In genomic region chr10:4450981-4451501, GRCh38 we compare ENCODE assay signal across 10 cellular contexts.
DNase-seq lines count a peak whose midpoint lies in the region; ATAC-seq and TF ChIP-seq lines count a peak whose summit lies in the region.
"Had no signal": no experiment of that assay in that cellular context is flagged by ENCODE, and none has a peak within 500 bp of the region (broad histone marks: within the 10 kb centered on the region; RNA-seq: fewer than 3 reads in every experiment).

No MANE protein-coding gene starts in this region.

- H4K91ac ChIP-seq in mesenchymal stem cell (ENCODE audit: low read length): peak overlapping the region; percentile 11

- peaks cover 16% of the 10 kb centered on the region for H3K27me3 Mint-ChIP-seq in activated T-helper 2 cell treated with anti-CD3 and anti-CD28 coated beads, Interferon-gamma antibody, Interleukin-2, Interleukin-4, amounts not matched to agents 10 μg/mL and 5 μg/mL and 100 μg/mL, durations not matched to agents 14 hours and 24 hours and 36 hours (ENCODE audit: low read depth)
- H3K27me3 Mint-ChIP-seq in endodermal cell (ENCODE audit: insufficient read depth): no peaks in the 10 kb centered on the region

- intact Hi-C loops in mammary epithelial cell (cut with micrococcal nuclease): no loop called here
- intact Hi-C loops in activated T-helper 2 cell treated with anti-CD3 and anti-CD28 coated beads, Interferon-gamma antibody, Interleukin-2, Interleukin-4, amounts not matched to agents 10 μg/mL and 5 μg/mL and 100 μg/mL, durations not matched to agents 14 hours and 24 hours and 36 hours (cut with micrococcal nuclease): no loop called here

- H3K23ac ChIP-seq in mesenchymal stem cell (ENCODE audit: low read length in 2 of 2): no peak overlapping the region

- H3K36me3 ChIP-seq in BJ (ENCODE audit: control insufficient read depth, insufficient read depth, low read length): no peaks in the 10 kb centered on the region
- no peaks in the 10 kb centered on the region for H3K36me3 ChIP-seq in mammary epithelial cell (ENCODE audit: insufficient read depth, low read length)
- H3K36me3 ChIP-seq in mesenchymal stem cell (ENCODE audit: control insufficient read depth in 1 of 2, insufficient read depth in 2 of 2, low read depth in 1 of 2, low read length in 2 of 2): no peaks in the 10 kb centered on the region
- no peaks in the 10 kb centered on the region for H3K36me3 ChIP-seq in endodermal cell (ENCODE audit: control insufficient read depth, insufficient read depth, low read length)

- no peaks in the 10 kb centered on the region for H3K4me1 Mint-ChIP-seq in activated T-helper 2 cell treated with anti-CD3 and anti-CD28 coated beads, Interferon-gamma antibody, Interleukin-2, Interleukin-4, amounts not matched to agents 10 μg/mL and 5 μg/mL and 100 μg/mL, durations not matched to agents 14 hours and 24 hours and 36 hours (ENCODE audit: low read depth)
- peaks cover 14% of the 10 kb centered on the region for H3K4me1 Mint-ChIP-seq in endodermal cell

- no peak overlapping the region for H2BK12ac ChIP-seq in mesenchymal stem cell (ENCODE audit: low read length in 2 of 2)

- dilution Hi-C loops in mammary epithelial cell (cut with HindIII; ENCODE audit: low sequenced_read_pairs): no loop called here

- H3K27ac ChIP-seq in mammary epithelial cell (ENCODE audit: insufficient read depth, low read depth, low read length) (no peak overlapping the region), mesenchymal stem cell (ENCODE audit: low read length, poor library complexity, severe bottlenecking) (no peak overlapping the region), endodermal cell (ENCODE audit: low read depth, low read length) (no peak overlapping the region)

- H2AK5ac ChIP-seq in mesenchymal stem cell (ENCODE audit: low read length, severe bottlenecking): no peak overlapping the region

- H3K79me2 ChIP-seq in mammary epithelial cell (ENCODE audit: insufficient read depth, low read length): no peaks in the 10 kb centered on the region

- H3K9me3 ChIP-seq in mammary epithelial cell (replicated peaks; ENCODE audit: insufficient read depth, low read length) (no peaks in the 10 kb centered on the region), mesenchymal stem cell (ENCODE audit: control insufficient read depth, low read length) (no peaks in the 10 kb centered on the region), endodermal cell (ENCODE audit: control insufficient read depth, low read length) (no peaks in the 10 kb centered on the region)

- H2AFZ ChIP-seq in mammary epithelial cell (ENCODE audit: low read depth, low read length) (peak overlapping the region; percentile 44), mesenchymal stem cell (ENCODE audit: low read depth, low read length) (no peak overlapping the region)

- H3K4me3 ChIP-seq in BJ (ENCODE audit: low read depth, low read length) (no peak overlapping the region), mammary epithelial cell (replicated peaks in 1 of 3; ENCODE audit: insufficient read depth in 1 of 3, low read depth in 2 of 3, low read length in 3 of 3) (no peak overlapping the region), mesenchymal stem cell (ENCODE audit: insufficient read depth in 1 of 2, low read depth in 1 of 2, low read length in 2 of 2) (peak overlapping the region in 1 of 2 experiments; percentile 45), endodermal cell (ENCODE audit: low read length) (no peak overlapping the region)

- POLR2A ChIA-PET in BJ (lab: Charles Lee): interaction anchor here (0.6 to 0.7 kb wide), 2 partner anchors 196 to 666 kb away, joined by 4 read pairs; partner anchors contain the start of gene KLF6

- H3K27ac Mint-ChIP-seq in activated T-helper 2 cell treated with anti-CD3 and anti-CD28 coated beads, Interferon-gamma antibody, Interleukin-2, Interleukin-4, amounts not matched to agents 10 μg/mL and 5 μg/mL and 100 μg/mL, durations not matched to agents 14 hours and 24 hours and 36 hours: no peak overlapping the region
- H3K27ac Mint-ChIP-seq in endodermal cell: no peak overlapping the region

- WGBS in mammary epithelial cell (ENCODE audit: low coverage, missing lambda C conversion rate): 60% methylated on average over 9 of the region's 9 CpGs
- 56% methylated on average over 9 of the region's 9 CpGs for whole genome bisulfite sequencing in mesenchymal stem cell
- 77 to 83% methylated on average over 7 to 9 of the region's 9 CpGs for WGBS in endodermal cell (ENCODE audit: insufficient coverage in 1 of 2, insufficient read length in 1 of 2), 2 experiments

- H3K4me1 ChIP-seq in mammary epithelial cell (ENCODE audit: insufficient read depth, low read length) (no peaks in the 10 kb centered on the region), mesenchymal stem cell (ENCODE audit: control insufficient read depth, insufficient read depth, low read depth, low read length) (no peaks in the 10 kb centered on the region), endodermal cell (ENCODE audit: control insufficient read depth, insufficient read depth, low read length) (peaks cover 5% of the 10 kb centered on the region)

- TF ChIP-seq CTCF in BJ (IDR thresholded peaks at IDR 0.05; ENCODE audit: insufficient read depth, low read depth, low read length) (no peak), mammary epithelial cell (conservative IDR thresholded peaks at IDR 0.05 in 1 of 2, IDR thresholded peaks at IDR 0.05 in 1 of 2; ENCODE audit: extremely low read depth in 1 of 2, insufficient read depth in 1 of 2, low read depth in 1 of 2, low read length in 2 of 2) (no peak), endodermal cell (conservative IDR thresholded peaks at IDR 0.05) (no peak)

- no peak overlapping the region for H3K14ac ChIP-seq in mesenchymal stem cell (ENCODE audit: low read length in 2 of 2)

- no peak overlapping the region for H3K4me3 Mint-ChIP-seq in activated T-helper 2 cell treated with anti-CD3 and anti-CD28 coated beads, Interferon-gamma antibody, Interleukin-2, Interleukin-4, amounts not matched to agents 10 μg/mL and 5 μg/mL and 100 μg/mL, durations not matched to agents 14 hours and 24 hours and 36 hours (ENCODE audit: low read depth)
- H3K4me3 Mint-ChIP-seq in endodermal cell: no peak overlapping the region

- CTCF ChIA-PET in BJ (lab: Yijun Ruan, JAX) (interaction anchor here (0.6 to 1.0 kb wide), 2 partner anchors 10 to 14 kb away, joined by 3 to 4 read pairs; no protein-coding TSS in a partner anchor), mammary epithelial cell (lab: Charles Lee; ENCODE audit: low non-redundant PET) (interaction anchor here (0.6 kb wide), 1 partner anchor 1127 kb away, joined by 4 read pairs; no protein-coding TSS in a partner anchor)

- no peaks in the 10 kb centered on the region for H4K20me1 ChIP-seq in mammary epithelial cell (ENCODE audit: insufficient read depth, low read length)

- H3K36me3 Mint-ChIP-seq in activated T-helper 2 cell treated with anti-CD3 and anti-CD28 coated beads, Interferon-gamma antibody, Interleukin-2, Interleukin-4, amounts not matched to agents 10 μg/mL and 5 μg/mL and 100 μg/mL, durations not matched to agents 14 hours and 24 hours and 36 hours (ENCODE audit: low read depth): no peaks in the 10 kb centered on the region
- H3K36me3 Mint-ChIP-seq in endodermal cell (ENCODE audit: low read depth): no peaks in the 10 kb centered on the region

- no peak overlapping the region for H3K18ac ChIP-seq in mesenchymal stem cell (ENCODE audit: low read depth in 1 of 2, low read length in 2 of 2)

- no peak for ATAC-seq in GM18870 (IDR thresholded peaks at IDR 0.05; ENCODE audit: unreplicated experiment)

- in situ Hi-C loops in mammary epithelial cell (cut with MboI; ENCODE audit: low sequenced_read_pairs in 2 of 2): no loop called here

- DNase-seq in BJ (ENCODE audit: low read depth): peak; percentile 85
- DNase-seq in Kasumi-1 (lab: John Stamatoyannopoulos, UW): peak; percentile 85 to 86
- peak; percentile 81 for DNase-seq in mammary epithelial cell
- peak; percentile 64 for DNase-seq in mesenchymal stem cell
- DNase-seq in NCI-H82 (lab: John Stamatoyannopoulos, UW): no peak
- DNase-seq in activated T-helper 2 cell treated with anti-CD3 and anti-CD28 coated beads, Interferon-gamma antibody, Interleukin-2, Interleukin-4, amounts not matched to agents 10 μg/mL and 5 μg/mL and 100 μg/mL, durations not matched to agents 14 hours and 24 hours and 36 hours (ENCODE audit: low spot score): no peak
- no peak for DNase-seq in endodermal cell
- DNase-seq: NCI-H226, occipital lobe had no signal

- no peak overlapping the region for H4K8ac ChIP-seq in mesenchymal stem cell (ENCODE audit: low read length)

- H3K4me2 ChIP-seq in mammary epithelial cell (ENCODE audit: insufficient read depth, low read depth, low read length): no peak overlapping the region
- no peak overlapping the region for H3K4me2 ChIP-seq in mesenchymal stem cell (ENCODE audit: low read length, poor library complexity, severe bottlenecking)

- H3K9ac ChIP-seq in mammary epithelial cell (ENCODE audit: insufficient read depth, low read length) (no peak overlapping the region), mesenchymal stem cell (ENCODE audit: low read length) (peak overlapping the region; percentile 85), endodermal cell (ENCODE audit: extremely low read depth, low read length, poor library complexity, severe bottlenecking) (no peak overlapping the region)

- H3K27me3 ChIP-seq in BJ (ENCODE audit: control insufficient read depth, insufficient read depth, low read length) (no peaks in the 10 kb centered on the region), mammary epithelial cell (ENCODE audit: insufficient read depth, low read length) (no peaks in the 10 kb centered on the region), mesenchymal stem cell (ENCODE audit: control insufficient read depth in 1 of 2, insufficient read depth in 1 of 2, low read length in 2 of 2) (no peaks in the 10 kb centered on the region), endodermal cell (ENCODE audit: control insufficient read depth, insufficient read depth, low read length, poor library complexity, severe bottlenecking) (no peaks in the 10 kb centered on the region)

- no peak overlapping the region for H2BK120ac ChIP-seq in mesenchymal stem cell (ENCODE audit: low read depth, low read length)

- H2BK15ac ChIP-seq in mesenchymal stem cell (ENCODE audit: low read depth, poor library complexity, severe bottlenecking): no peak overlapping the region

- no peak overlapping the region for H3K4ac ChIP-seq in mesenchymal stem cell (ENCODE audit: low read depth in 1 of 2, low read length in 2 of 2)

- no peaks in the 10 kb centered on the region for H3K79me1 ChIP-seq in mesenchymal stem cell (replicated peaks; ENCODE audit: low read length, poor library complexity, severe bottlenecking)

- BruUV-seq in mammary epithelial cell (replicated peaks; lab: Mats Ljungman, UMichigan): no TSS peak

- no peak overlapping the region for H2BK5ac ChIP-seq in mesenchymal stem cell (ENCODE audit: low read depth, low read length, poor library complexity, severe bottlenecking)

- no peaks in the 10 kb centered on the region for H3K9me3 Mint-ChIP-seq in activated T-helper 2 cell treated with anti-CD3 and anti-CD28 coated beads, Interferon-gamma antibody, Interleukin-2, Interleukin-4, amounts not matched to agents 10 μg/mL and 5 μg/mL and 100 μg/mL, durations not matched to agents 14 hours and 24 hours and 36 hours
- H3K9me3 Mint-ChIP-seq in endodermal cell: no peaks in the 10 kb centered on the region

Comparison
In these comparisons a context has a peak if more than half of its experiments do, and no peak if none do; other contexts are left out.
1. DNase-seq: peak in BJ (single experiment), Kasumi-1 (2 of 2), mammary epithelial cell (single experiment) and mesenchymal stem cell (single experiment); none in NCI-H82 (single experiment), activated T-helper 2 cell treated with anti-CD3 and anti-CD28 coated beads, Interferon-gamma antibody, Interleukin-2, Interleukin-4, amounts not matched to agents 10 μg/mL and 5 μg/mL and 100 μg/mL, durations not matched to agents 14 hours and 24 hours and 36 hours (single experiment) and endodermal cell (single experiment).